In genomic region chr1:2392686-2393085, GRCh38 we compare ENCODE assay signal across 10 cellular contexts. TPM values are rescaled to one million over a fixed set of nuclear protein-coding genes. Genes with fewer than 3 reads are reported as not detected.
DNase-seq lines count a peak whose midpoint lies in the region; ATAC-seq and TF ChIP-seq lines count a peak whose summit lies in the region.
"Had no signal": no experiment of that assay in that cellular context is flagged by ENCODE, and none has a peak within 500 bp of the region (broad histone marks: within the 10 kb centered on the region; RNA-seq: fewer than 3 reads in every experiment).

No MANE protein-coding gene starts in this region.

- TF ChIP-seq POLR2A in adrenal gland (IDR thresholded peaks at IDR 0.05) (no peak), right lobe of liver (IDR thresholded peaks at IDR 0.05) (no peak)

- H3K4me1 ChIP-seq in adrenal gland (replicated peaks in 1 of 2) = peaks cover 10 to 37% of the 10 kb centered on the region in 2 donors
- H3K4me1 ChIP-seq in right lobe of liver = peaks cover 0 to 21% (median 5%) of the 10 kb centered on the region in 4 donors
- peaks cover 4 to 45% (median 34%) of the 10 kb centered on the region in 4 donors for H3K4me1 ChIP-seq in tibial artery

- H3K4me3 Mint-ChIP-seq in activated T-cell treated with anti-CD3 and anti-CD28 coated beads, Interleukin-2, amount 50 U/mL, for 4 hours = peak overlapping the region; percentile 90

- H3K9me3 ChIP-seq in adrenal gland (replicated peaks in 1 of 3) = no peaks in the 10 kb centered on the region
- H3K9me3 ChIP-seq in right lobe of liver = no peaks in the 10 kb centered on the region
- H3K9me3 ChIP-seq in tibial artery = no peaks in the 10 kb centered on the region

- peaks cover 35% of the 10 kb centered on the region for H3K4me1 Mint-ChIP-seq in activated T-cell treated with anti-CD3 and anti-CD28 coated beads, Interleukin-2, amount 50 U/mL, for 4 hours (ENCODE audit: low read depth)

- H3K36me3 Mint-ChIP-seq in activated T-cell treated with anti-CD3 and anti-CD28 coated beads, Interleukin-2, amount 50 U/mL, for 4 hours (ENCODE audit: insufficient read depth) = peaks cover 18% of the 10 kb centered on the region

- 30 to 40% (median 33%) methylated on average over 15 to 16 of the region's 16 CpGs for WGBS in adrenal gland, 4 donors
- 33% methylated on average over 10 of the region's 16 CpGs for WGBS in right lobe of liver (ENCODE audit: insufficient coverage, low coverage, low lambda C conversion rate, missing lambda C conversion rate)

- H3K36me3 ChIP-seq in adrenal gland (replicated peaks in 1 of 2) (peaks cover 0 to 39% of the 10 kb centered on the region in 2 donors), right lobe of liver (peaks cover 0 to 22% (median 10%) of the 10 kb centered on the region in 4 donors), tibial artery (peaks cover 17 to 50% (median 28%) of the 10 kb centered on the region in 3 donors)

- no peaks in the 10 kb centered on the region for H3K9me3 Mint-ChIP-seq in activated T-cell treated with anti-CD3 and anti-CD28 coated beads, Interleukin-2, amount 50 U/mL, for 4 hours

- H3K27ac ChIP-seq in adrenal gland (peak overlapping the region in 3 of 5 donors; percentile 87 to 97 (median 91)), right lobe of liver (peak overlapping the region in 2 of 3 donors; percentile 69 to 72), tibial artery (peak overlapping the region; percentile 74 to 89)

- intact Hi-C loops in adrenal gland (cut with DNase I) = no loop called here
- intact Hi-C loops in right lobe of liver (cut with DNase I) = no loop called here
- intact Hi-C loops in tibial artery (cut with DNase I; ENCODE audit: low total_unique reads) = loop anchor here (5.0 kb wide), 2 partner anchors 135 to 165 kb away; partner anchors contain the start of genes PANK4 and TNFRSF14

- TF ChIP-seq CTCF in adrenal gland (IDR thresholded peaks at IDR 0.05) (no peak), right lobe of liver (IDR thresholded peaks at IDR 0.05) (no peak), tibial artery (IDR thresholded peaks at IDR 0.05) (no peak)

- H3K4me3 ChIP-seq in adrenal gland (peak overlapping the region in 2 of 4 donors; percentile 80 to 97), right lobe of liver (peak overlapping the region; percentile 86 to 99 (median 96)), tibial artery (peak overlapping the region; percentile 87 to 99)

- ATAC-seq in activated T-cell treated with anti-CD3 and anti-CD28 coated beads, Interleukin-2, amount 50 U/mL, for 4 hours = no peak
- ATAC-seq in right lobe of liver (no peak), GM21367 (IDR thresholded peaks at IDR 0.05; ENCODE audit: unreplicated experiment) (no peak), HG02678 (IDR thresholded peaks at IDR 0.05; ENCODE audit: unreplicated experiment) (no peak)

- H3K27me3 ChIP-seq in adrenal gland = no peaks in the 10 kb centered on the region
- no peaks in the 10 kb centered on the region for H3K27me3 ChIP-seq in right lobe of liver
- H3K27me3 ChIP-seq in tibial artery = no peaks in the 10 kb centered on the region

- no peaks in the 10 kb centered on the region for H3K27me3 Mint-ChIP-seq in activated T-cell treated with anti-CD3 and anti-CD28 coated beads, Interleukin-2, amount 50 U/mL, for 4 hours (ENCODE audit: low read depth)

- no peak for DNase-seq in activated T-cell treated with anti-CD3 and anti-CD28 coated beads, Interleukin-2, amount 50 U/mL, for 4 hours
- no peak for DNase-seq in activated T-cell treated with anti-CD3 and anti-CD28 coated beads for 4 hours
- peak in 1 of 7 donors; percentile 42 for DNase-seq in adrenal gland
- no peak for DNase-seq in right lobe of liver
- no peak for DNase-seq in tibial artery
- DNase-seq in NCI-H146 treated with DMSO at 0.1 percent for 48 hours (lab: John Stamatoyannopoulos, UW; ENCODE audit: unreplicated experiment) = no peak
- DNase-seq: activated CD4-positive, alpha-beta T cell treated with anti-CD3 and anti-CD28 coated beads for 4 hours; stimulated activated CD4-positive, alpha-beta T cell treated with anti-CD3 and anti-CD28 coated beads, Interleukin-15, amount 100 ng/mL, for 24 hours had no signal

RNA-seq across cellular contexts. Expression of gene RER1, which starts 1.0 kb away (rescaled TPM):
- total RNA-seq in activated T-cell treated with anti-CD3 and anti-CD28 coated beads, Interleukin-2, amount 50 U/mL, for 4 hours = 100 to 1,000 TPM; 153 to 170 (median 170) TPM
- total RNA-seq in adrenal gland (100 to 1,000 TPM; 106 to 268 (median 179) TPM), right lobe of liver (100 to 1,000 TPM in 4 of 6 experiments, 10 to 100 TPM in 2; 76.5 to 166 (median 122) TPM)
- polyA plus RNA-seq in adrenal gland = 100 to 1,000 TPM; 149 to 345 (median 150) TPM

RNA-seq across cellular contexts. Expression of gene MORN1, which starts 1.3 kb away (rescaled TPM):
- total RNA-seq in activated T-cell treated with anti-CD3 and anti-CD28 coated beads, Interleukin-2, amount 50 U/mL, for 4 hours = 1 to 10 TPM; 6.4 to 7.0 (median 6.7) TPM
- total RNA-seq in adrenal gland (10 to 100 TPM in 3 of 8 donors, 1 to 10 TPM in 5; 5.6 to 14.1 (median 9.1) TPM), right lobe of liver (1 to 10 TPM; 3.1 to 7.1 (median 4.5) TPM)
- polyA plus RNA-seq in adrenal gland = 10 to 100 TPM in 1 of 3 donors, 1 to 10 TPM in 2; 1.8 to 12.1 (median 5.9) TPM

RNA-seq across cellular contexts. Expression of gene PEX10, which starts 19.7 kb away (rescaled TPM):
- total RNA-seq in activated T-cell treated with anti-CD3 and anti-CD28 coated beads, Interleukin-2, amount 50 U/mL, for 4 hours = 10 to 100 TPM; 23.4 to 23.6 (median 23.6) TPM
- total RNA-seq in adrenal gland (10 to 100 TPM; 32.4 to 81.5 (median 44.4) TPM), right lobe of liver (10 to 100 TPM in 3 of 6 experiments, 1 to 10 TPM in 3; 7.4 to 24.3 (median 10.5) TPM)
- polyA plus RNA-seq in adrenal gland = 10 to 100 TPM; 25.3 to 53.8 (median 43.8) TPM
